In genomic region chr2:170163666-170164065, GRCh38 we compare ENCODE assay signal across 18 cellular contexts. TPM values are rescaled to one million over a fixed set of nuclear protein-coding genes. Genes with fewer than 3 reads are reported as not detected.
"Had no signal": no experiment of that assay in that cellular context is flagged by ENCODE, and none has a peak within 500 bp of the region (broad histone marks: within the 10 kb centered on the region; RNA-seq: fewer than 3 reads in every experiment).

No MANE protein-coding gene starts in this region.

- H3K9me3 ChIP-seq: esophagus muscularis mucosa, tibial nerve, uterus had no signal

- ATAC-seq: activated naive CD4-positive, alpha-beta T cell treated with anti-CD3 and anti-CD28 coated beads, Interleukin-2, amount 50 U/mL, for 72 hours; activated T-cell treated with anti-CD3 and anti-CD28 coated beads, Interleukin-2, amount 50 U/mL, for 72 hours; natural killer cell treated with Interleukin-12 subunit alpha and Interleukin-12 subunit beta and Interleukin-15 and Interleukin-18, amount 100 ng/mL, for 72 hours; stimulated activated memory B cell treated with anti-CD40 and anti-IgM and Interleukin-4, amounts not matched to agents 10 μg/mL and 1 μg/mL and 100 μg/mL, for 72 hours had no signal

- H3K4me1 ChIP-seq: esophagus muscularis mucosa, tibial nerve, uterus had no signal

- H3K36me3 ChIP-seq: esophagus muscularis mucosa, tibial nerve, uterus had no signal

- H3K27me3 ChIP-seq: tibial nerve, uterus had no signal

- H3K27ac ChIP-seq: esophagus muscularis mucosa, tibial nerve, uterus had no signal

- DNase-seq: activated B cell treated with CpG ODN at 0.5 μM for 24 hours; activated CD4-positive, alpha-beta T cell treated with anti-CD3 and anti-CD28 coated beads for 48 hours; activated CD8-positive, alpha-beta memory T cell treated with anti-CD3 and anti-CD28 coated beads, Interleukin-2, amount 50 U/mL, for 48 hours; activated gamma-delta T cell; activated T-cell treated with anti-CD3 and anti-CD28 coated beads, Interleukin-2, amount 50 U/mL, for 72 hours; amniotic stem cell; caudate nucleus; foreskin melanocyte; head of caudate nucleus; retina; uterus had no signal

- H3K4me3 ChIP-seq: esophagus muscularis mucosa, tibial nerve, uterus had no signal

RNA-seq across cellular contexts. Expression of gene MYO3B, which starts 14.3 kb away (rescaled TPM):
- total RNA-seq: activated B cell treated with CpG ODN at 0.5 μM for 24 hours, mesenteric fat pad had no signal
- polyA plus RNA-seq: liver had no signal
